ENCODE assay signal across 1 cellular context in the genomic region with DNA sequence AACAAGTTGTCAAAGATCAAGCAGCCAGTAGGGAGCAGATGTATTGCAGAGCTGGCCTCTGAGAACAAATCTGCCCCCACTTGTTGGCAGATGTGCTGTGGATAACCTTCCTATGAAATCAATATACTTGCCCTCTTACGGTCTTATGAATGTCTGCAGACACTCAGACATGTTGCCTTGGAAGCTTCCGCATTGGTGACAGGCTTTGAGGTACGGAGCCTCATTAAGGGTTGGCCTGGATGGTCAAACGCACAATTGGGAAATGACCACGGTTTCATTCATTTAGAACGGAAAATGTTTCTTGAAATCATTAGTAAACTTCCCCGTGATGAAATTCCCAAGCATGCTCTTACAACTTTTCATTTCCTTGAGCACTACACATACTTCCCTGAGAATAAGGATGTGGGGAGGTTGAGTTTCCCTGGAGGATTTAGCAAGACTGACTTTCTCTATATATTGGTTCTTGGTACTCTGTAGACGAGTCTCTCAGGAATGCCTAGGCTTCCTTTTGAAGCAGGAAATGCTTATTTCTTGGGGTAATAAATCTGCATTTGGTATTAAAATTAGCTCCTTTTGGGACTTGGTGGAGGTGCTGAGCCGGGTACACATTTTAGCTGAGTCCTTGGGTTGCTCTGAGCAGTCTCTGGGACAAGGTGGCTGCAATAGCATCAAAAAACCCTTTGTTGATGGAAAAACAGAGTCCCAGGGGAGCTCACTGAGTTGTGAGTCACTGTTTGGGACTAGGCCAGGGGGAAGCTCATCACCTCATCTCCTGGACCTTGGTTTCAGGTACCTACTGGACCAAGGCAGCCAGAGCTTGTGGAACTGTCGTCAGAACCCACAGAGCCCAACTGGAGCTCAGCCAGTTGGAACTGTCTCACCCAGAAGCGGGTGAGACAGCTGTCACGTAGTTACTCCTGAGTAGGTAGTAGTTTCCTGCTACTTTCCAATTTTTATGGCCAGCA.
TF ChIP-seq lines count a peak whose summit lies in the region.

No MANE protein-coding gene starts in this region.

TF ChIP-seq in IMR-90, 13 proteins besides CTCF, POLR2A, EP300 and RAD21:
- TF ChIP-seq, protein P1, sequence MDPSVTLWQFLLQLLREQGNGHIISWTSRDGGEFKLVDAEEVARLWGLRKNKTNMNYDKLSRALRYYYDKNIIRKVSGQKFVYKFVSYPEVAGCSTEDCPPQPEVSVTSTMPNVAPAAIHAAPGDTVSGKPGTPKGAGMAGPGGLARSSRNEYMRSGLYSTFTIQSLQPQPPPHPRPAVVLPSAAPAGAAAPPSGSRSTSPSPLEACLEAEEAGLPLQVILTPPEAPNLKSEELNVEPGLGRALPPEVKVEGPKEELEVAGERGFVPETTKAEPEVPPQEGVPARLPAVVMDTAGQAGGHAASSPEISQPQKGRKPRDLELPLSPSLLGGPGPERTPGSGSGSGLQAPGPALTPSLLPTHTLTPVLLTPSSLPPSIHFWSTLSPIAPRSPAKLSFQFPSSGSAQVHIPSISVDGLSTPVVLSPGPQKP (IDR thresholded peaks at IDR 0.05; ENCODE audit: borderline replicate concordance, low read depth, low read length) = no peak
- TF ChIP-seq SMC3 (IDR thresholded peaks at IDR 0.05; ENCODE audit: low read depth, low read length) = no peak
- TF ChIP-seq CEBPB (IDR thresholded peaks at IDR 0.05; ENCODE audit: low read depth, low read length) = no peak
- TF ChIP-seq MXI1 (IDR thresholded peaks at IDR 0.05; ENCODE audit: borderline replicate concordance, low read depth, low read length) = no peak
- TF ChIP-seq BHLHE40 (IDR thresholded peaks at IDR 0.05; ENCODE audit: low read depth, low read length) = no peak
- no peak for TF ChIP-seq RCOR1 (IDR thresholded peaks at IDR 0.05; ENCODE audit: insufficient replicate concordance, low read length)
- TF ChIP-seq RFX5 (IDR thresholded peaks at IDR 0.05; ENCODE audit: low read depth, low read length) = no peak
- TF ChIP-seq CHD1 (IDR thresholded peaks at IDR 0.05; ENCODE audit: low read depth, low read length) = no peak
- TF ChIP-seq FOS (IDR thresholded peaks at IDR 0.05; ENCODE audit: low read depth, low read length) = no peak
- TF ChIP-seq NFE2L2 (IDR thresholded peaks at IDR 0.05; ENCODE audit: low read depth, low read length) = no peak
- no peak for TF ChIP-seq MAZ (IDR thresholded peaks at IDR 0.05; ENCODE audit: borderline replicate concordance, low read depth, low read length)
- TF ChIP-seq, protein P2, sequence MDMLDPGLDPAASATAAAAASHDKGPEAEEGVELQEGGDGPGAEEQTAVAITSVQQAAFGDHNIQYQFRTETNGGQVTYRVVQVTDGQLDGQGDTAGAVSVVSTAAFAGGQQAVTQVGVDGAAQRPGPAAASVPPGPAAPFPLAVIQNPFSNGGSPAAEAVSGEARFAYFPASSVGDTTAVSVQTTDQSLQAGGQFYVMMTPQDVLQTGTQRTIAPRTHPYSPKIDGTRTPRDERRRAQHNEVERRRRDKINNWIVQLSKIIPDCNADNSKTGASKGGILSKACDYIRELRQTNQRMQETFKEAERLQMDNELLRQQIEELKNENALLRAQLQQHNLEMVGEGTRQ (IDR thresholded peaks at IDR 0.05; ENCODE audit: low read depth, low read length) = no peak
- TF ChIP-seq MAFK (IDR thresholded peaks at IDR 0.05; ENCODE audit: low read depth, low read length) = no peak
